In the genomic region with DNA sequence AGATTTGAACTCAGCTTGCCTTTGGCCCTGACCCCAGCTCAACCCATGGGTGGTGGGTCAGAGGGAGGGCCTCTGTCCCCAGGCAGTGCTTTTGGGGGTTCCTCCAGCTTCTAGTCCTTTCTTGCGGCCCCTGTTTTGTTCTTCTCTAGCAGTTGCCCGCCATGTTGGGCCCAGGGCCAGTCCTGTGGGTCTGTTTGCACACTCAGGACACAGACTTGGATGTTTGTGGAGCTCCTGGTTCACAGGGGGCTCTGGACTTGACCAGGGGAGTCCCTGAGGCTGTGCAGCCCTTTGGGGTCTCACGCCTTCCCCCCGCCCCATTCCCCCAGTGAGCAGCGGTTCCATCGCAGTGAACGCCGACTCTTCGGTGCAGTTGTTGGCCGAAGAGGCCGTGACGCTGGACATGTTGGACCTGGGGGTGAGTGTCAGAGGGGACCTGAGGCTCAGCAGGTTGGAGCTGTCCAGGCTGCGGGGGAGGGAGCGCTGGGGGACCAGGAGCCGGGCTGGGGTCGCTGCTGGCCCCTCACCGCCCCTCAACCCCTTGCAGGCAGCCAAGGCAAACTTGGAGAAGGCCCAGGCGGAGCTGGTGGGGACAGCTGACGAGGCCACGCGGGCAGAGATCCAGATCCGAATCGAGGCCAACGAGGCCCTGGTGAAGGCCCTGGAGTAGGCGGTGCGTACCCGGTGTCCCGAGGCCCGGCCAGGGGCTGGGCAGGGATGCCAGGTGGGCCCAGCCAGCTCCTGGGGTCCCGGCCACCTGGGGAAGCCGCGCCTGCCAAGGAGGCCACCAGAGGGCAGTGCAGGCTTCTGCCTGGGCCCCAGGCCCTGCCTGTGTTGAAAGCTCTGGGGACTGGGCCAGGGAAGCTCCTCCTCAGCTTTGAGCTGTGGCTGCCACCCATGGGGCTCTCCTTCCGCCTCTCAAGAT, we compare ENCODE assay signal across 8 cellular contexts. TPM values are rescaled to one million over a fixed set of nuclear protein-coding genes. Genes with fewer than 3 reads are reported as not detected.
DNase-seq lines count a peak whose midpoint lies in the region; ATAC-seq, FAIRE-seq and TF ChIP-seq lines count a peak whose summit lies in the region.

No MANE protein-coding gene starts in this region.

- H3K27ac Mint-ChIP-seq in activated naive CD4-positive, alpha-beta T cell treated with anti-CD3 and anti-CD28 coated beads for 36 hours, result peak overlapping the region; percentile 73

- H3K4me3 ChIP-seq in SK-N-MC, result no peak overlapping the region
- H3K4me3 ChIP-seq in gastroesophageal sphincter, result peak overlapping the region in 1 of 2 donors; percentile 35
- H3K4me3 ChIP-seq in pancreas, result peak overlapping the region in 2 of 4 donors; percentile 4 to 23
- peak overlapping the region; percentile 32 to 34 for H3K4me3 ChIP-seq in tibial artery

- intact Hi-C loops in activated naive CD4-positive, alpha-beta T cell treated with anti-CD3 and anti-CD28 coated beads for 36 hours (cut with micrococcal nuclease), result loop anchor here (1.0 kb wide), 1 partner anchor 22 kb away; no protein-coding TSS in a partner anchor
- intact Hi-C loops in pancreas (cut with DNase I), result loop anchor here in 1 of 3 donors (2.0 kb wide), 1 partner anchor 23 kb away; no protein-coding TSS in a partner anchor
- intact Hi-C loops in tibial artery (cut with DNase I; ENCODE audit: low total_unique reads), result loop anchor here (1.0 kb wide), 1 partner anchor 23 kb away; no protein-coding TSS in a partner anchor

- peaks cover 3% of the 10 kb centered on the region for H3K27me3 Mint-ChIP-seq in activated naive CD4-positive, alpha-beta T cell treated with anti-CD3 and anti-CD28 coated beads for 36 hours (ENCODE audit: low read depth)

- H3K4me1 Mint-ChIP-seq in activated naive CD4-positive, alpha-beta T cell treated with anti-CD3 and anti-CD28 coated beads for 36 hours (ENCODE audit: low read depth), result peaks cover 37% of the 10 kb centered on the region

- no peak for FAIRE-seq in pancreas (lab: Jason Lieb, UNC)

- H3K27me3 ChIP-seq in gastroesophageal sphincter, result no peaks in the 10 kb centered on the region
- H3K27me3 ChIP-seq in pancreas, result no peaks in the 10 kb centered on the region
- no peaks in the 10 kb centered on the region for H3K27me3 ChIP-seq in tibial artery

- H3K9me3 ChIP-seq in SK-N-MC (ENCODE audit: low read depth, low read length) (no peaks in the 10 kb centered on the region), gastroesophageal sphincter (no peaks in the 10 kb centered on the region), pancreas (no peaks in the 10 kb centered on the region), tibial artery (no peaks in the 10 kb centered on the region)

- ATAC-seq in gastroesophageal sphincter (peak; percentile 28), pancreas (peak; percentile 38 to 65 (median 61)), GM21576 (IDR thresholded peaks at IDR 0.05; ENCODE audit: unreplicated experiment) (no peak)

- H3K9me3 Mint-ChIP-seq in activated naive CD4-positive, alpha-beta T cell treated with anti-CD3 and anti-CD28 coated beads for 36 hours, result no peaks in the 10 kb centered on the region

- peak overlapping the region; percentile 34 for H3K4me3 Mint-ChIP-seq in activated naive CD4-positive, alpha-beta T cell treated with anti-CD3 and anti-CD28 coated beads for 36 hours

- peaks cover 8 to 87% (median 65%) of the 10 kb centered on the region in 3 donors for H3K4me1 ChIP-seq in gastroesophageal sphincter
- peaks cover 49 to 58% (median 53%) of the 10 kb centered on the region in 3 donors for H3K4me1 ChIP-seq in pancreas
- peaks cover 15 to 79% (median 74%) of the 10 kb centered on the region in 4 donors for H3K4me1 ChIP-seq in tibial artery

- CTCF ChIA-PET in activated naive CD4-positive, alpha-beta T cell treated with anti-CD3 and anti-CD28 coated beads for 36 hours (lab: Charles Lee), result interaction anchor here (0.6 to 7.7 kb wide), 25 partner anchors 9 to 446 kb away, joined by 3 to 233 read pairs (median 4); a partner anchor contains a TSS

- 0 out of 2 replicates have a peak overlapping the region, but pooled peaks have one; percentile 11 for H3K27ac ChIP-seq in SK-N-MC
- H3K27ac ChIP-seq in gastroesophageal sphincter, result peak overlapping the region; percentile 79 to 100 (median 98)
- peak overlapping the region; percentile 49 to 79 (median 67) for H3K27ac ChIP-seq in pancreas
- peak overlapping the region; percentile 98 to 99 for H3K27ac ChIP-seq in tibial artery

- TF ChIP-seq EP300 in gastroesophageal sphincter (IDR thresholded peaks at IDR 0.05), result no peak

- H3K36me3 Mint-ChIP-seq in activated naive CD4-positive, alpha-beta T cell treated with anti-CD3 and anti-CD28 coated beads for 36 hours (ENCODE audit: low read depth), result peaks cover 2% of the 10 kb centered on the region

- DNase-seq in D341Med (ENCODE audit: low spot score) (peak; percentile 86), HuH-7 (ENCODE audit: low spot score) (peak; percentile 89), SK-N-MC (ENCODE audit: low read depth, low spot score) (no peak), pancreas (peak; percentile 84 to 93 (median 88)), tibial artery (peak; percentile 86 to 94)
- peak; percentile 88 for DNase-seq in activated naive CD4-positive, alpha-beta T cell treated with anti-CD3 and anti-CD28 coated beads for 36 hours

- TF ChIP-seq CTCF in gastroesophageal sphincter (IDR thresholded peaks at IDR 0.05) (peak in 3 of 4 experiments; percentile 98 to 99 (median 99)), pancreas (IDR thresholded peaks at IDR 0.05) (peak; percentile 86 to 95 (median 92)), tibial artery (IDR thresholded peaks at IDR 0.05) (peak; percentile 95 to 99)

- no peak for TF ChIP-seq POLR2A in gastroesophageal sphincter (IDR thresholded peaks at IDR 0.05)

- no peak overlapping the region for H3K9ac ChIP-seq in SK-N-MC (ENCODE audit: insufficient read length)

- WGBS in gastroesophageal sphincter (ENCODE audit: low coverage in 1 of 2), 2 donors, result no CpG with 5 or more reads among the region's 33 CpGs
- WGBS in pancreas, 2 donors, result 27 to 33% methylated on average over 33 of the region's 33 CpGs

- H3K36me3 ChIP-seq in SK-N-MC (ENCODE audit: insufficient read depth, low read length), result no peaks in the 10 kb centered on the region
- no peaks in the 10 kb centered on the region for H3K36me3 ChIP-seq in gastroesophageal sphincter
- H3K36me3 ChIP-seq in pancreas, result no peaks in the 10 kb centered on the region
- peaks cover 0 to 4% (median 0%) of the 10 kb centered on the region in 3 donors for H3K36me3 ChIP-seq in tibial artery

RNA-seq across cellular contexts. Expression of a gene that starts 2.5 kb away (rescaled TPM):
- total RNA-seq in activated naive CD4-positive, alpha-beta T cell treated with anti-CD3 and anti-CD28 coated beads for 36 hours, result 100 to 1,000 TPM; 153 TPM
- total RNA-seq in gastroesophageal sphincter (100 to 1,000 TPM in 1 of 4 donors, 10 to 100 TPM in 3; 62.3 to 116 (median 84.1) TPM), pancreas (100 to 1,000 TPM in 5 of 6 donors, 10 to 100 TPM in 1; 97.3 to 192 (median 149) TPM)
- 100 to 1,000 TPM; 173 to 515 TPM for polyA plus RNA-seq in pancreas

RNA-seq across cellular contexts. Expression of a gene that starts 4.4 kb away (rescaled TPM):
- total RNA-seq in activated naive CD4-positive, alpha-beta T cell treated with anti-CD3 and anti-CD28 coated beads for 36 hours, result 10 to 100 TPM; 50.1 to 52.9 TPM
- total RNA-seq in gastroesophageal sphincter (10 to 100 TPM; 20.0 to 40.1 (median 24.2) TPM), pancreas (10 to 100 TPM; 32.1 to 78.0 (median 49.1) TPM)
- polyA plus RNA-seq in pancreas, result 10 to 100 TPM; 36.6 to 49.1 TPM

RNA-seq across cellular contexts. Expression of a gene that starts 6.2 kb away (rescaled TPM):
- total RNA-seq in activated naive CD4-positive, alpha-beta T cell treated with anti-CD3 and anti-CD28 coated beads for 36 hours, result 1 to 10 TPM in 1 of 2 experiments, under 1 TPM in 1; 0.77 to 1.1 TPM
- total RNA-seq in gastroesophageal sphincter (under 1 TPM in 3 of 4 donors, not detected in 1; 0.13 to 0.73 (median 0.49) TPM), pancreas (1 to 10 TPM in 1 of 6 donors, under 1 TPM in 5; 0.16 to 1.1 (median 0.51) TPM)
- polyA plus RNA-seq in pancreas, result 1 to 10 TPM; 2.0 to 2.6 TPM

RNA-seq across cellular contexts. Expression of a gene that starts 25.1 kb away (rescaled TPM):
- total RNA-seq in activated naive CD4-positive, alpha-beta T cell treated with anti-CD3 and anti-CD28 coated beads for 36 hours, result 100 to 1,000 TPM; 167 to 183 TPM
- 100 to 1,000 TPM; 350 to 708 (median 559) TPM for total RNA-seq in gastroesophageal sphincter
- total RNA-seq in pancreas, result 100 to 1,000 TPM; 232 to 607 (median 483) TPM
- polyA plus RNA-seq in pancreas, result 1,000 to 10,000 TPM in 1 of 2 donors, 100 to 1,000 TPM in 1; 802 to 1,009 TPM

RNA-seq across cellular contexts. Expression of a gene that starts 31.3 kb away (rescaled TPM):
- total RNA-seq in activated naive CD4-positive, alpha-beta T cell treated with anti-CD3 and anti-CD28 coated beads for 36 hours, result 10 to 100 TPM; 62.8 to 65.3 TPM
- total RNA-seq in gastroesophageal sphincter (10 to 100 TPM; 14.2 to 42.2 (median 21.8) TPM), pancreas (10 to 100 TPM; 16.1 to 26.1 (median 22.9) TPM)
- polyA plus RNA-seq in pancreas, result 10 to 100 TPM; 69.8 to 83.4 TPM

Comparison
In these comparisons a context has a peak if more than half of its experiments do, and no peak if none do; other contexts are left out.
1. H3K27ac ChIP-seq: peak in every context shown above with its lines; median percentile 98 in tibial artery; 98 in gastroesophageal sphincter; 67 in pancreas; 11 in SK-N-MC.